24 cellular contexts compared by ENCODE assay signal in genomic region chr6:31844507-31844906, GRCh38. TPM values are rescaled to one million over a fixed set of nuclear protein-coding genes. Genes with fewer than 3 reads are reported as not detected.
"Had no signal": no experiment of that assay in that cellular context is flagged by ENCODE, and none has a peak within 500 bp of the region (broad histone marks: within the 10 kb centered on the region; RNA-seq: fewer than 3 reads in every experiment).

No MANE protein-coding gene starts in this region.

- H3K27ac ChIP-seq: body of pancreas, cardiac muscle cell, neutrophil, pancreas, psoas muscle, right atrium auricular region, tibial artery had no signal

- H3K27me3 ChIP-seq: body of pancreas, cardiac muscle cell, neutrophil, pancreas, right atrium auricular region, tibial artery had no signal

- H3K4me3 ChIP-seq: body of pancreas, cardiac muscle cell, pancreas, psoas muscle, right atrium auricular region, tibial artery had no signal

- DNase-seq: activated B cell treated with CpG ODN at 0.5 μM for 24 hours; activated CD4-positive, alpha-beta memory T cell treated with anti-CD3 and anti-CD28 coated beads for 36 hours; activated CD4-positive, alpha-beta T cell treated with anti-CD3 and anti-CD28 coated beads for 36 hours; activated gamma-delta T cell treated with Interleukin-2 at 50 U/mL for 16 hours; anterior cingulate cortex; body of pancreas; effector CD4-positive, alpha-beta T cell; erythroblast; foreskin fibroblast; left ventricle myocardium superior; mammary epithelial cell; midbrain; natural killer cell; pancreas; psoas muscle; stimulated activated CD4-positive, alpha-beta T cell treated with anti-CD3 and anti-CD28 coated beads, Interleukin-4, amount 100 ng/mL, for 4 hours; T-helper 17 cell; tibial artery had no signal

- H3K4me1 ChIP-seq: body of pancreas, pancreas, psoas muscle, right atrium auricular region, tibial artery had no signal

- FAIRE-seq: endometrium, pancreas had no signal

- H3K9me3 ChIP-seq: body of pancreas, neutrophil, pancreas, psoas muscle, right atrium auricular region, tibial artery had no signal

RNA-seq across cellular contexts. Expression of gene SLC44A4, which starts 34.3 kb away (rescaled TPM):
- total RNA-seq: activated B cell treated with CpG ODN at 0.5 μM for 24 hours, cardiac muscle cell, chondrocyte, fibroblast of lung, left ventricle myocardium superior, mammary epithelial cell, right atrium auricular region had no signal
- polyA plus RNA-seq: fibroblast of lung, mammary epithelial cell had no signal
